ENCODE assay signal across 1 cellular context in genomic region chr18:5296706-5297320, GRCh38.
TF ChIP-seq lines count a peak whose summit lies in the region.

No MANE protein-coding gene starts in this region.

TF ChIP-seq in HepG2, 621 proteins besides CTCF, POLR2A, EP300 and RAD21 (continued from another document):
- TF ChIP-seq SKIL (CRISPR knock-in tag; IDR thresholded peaks at IDR 0.05; ENCODE audit: borderline replicate concordance) (0 out of 2 replicates have a peak, but pooled peaks have one; percentile 21), ZNF367 (CRISPR knock-in tag; IDR thresholded peaks at IDR 0.05; ENCODE audit: borderline replicate concordance) (no peak), KMT2B (CRISPR knock-in tag; IDR thresholded peaks at IDR 0.05) (0 out of 2 replicates have a peak, but pooled peaks have one; percentile 24), TAF15 (IDR thresholded peaks at IDR 0.05; ENCODE audit: low read depth, low read length, poor library complexity, severe bottlenecking) (no peak), ZBTB38 (CRISPR knock-in tag; IDR thresholded peaks at IDR 0.05) (0 out of 2 replicates have a peak, but pooled peaks have one; percentile 51), HOXA3 (CRISPR knock-in tag; IDR thresholded peaks at IDR 0.05) (0 out of 2 replicates have a peak, but pooled peaks have one; percentile 14)
